2 cellular contexts compared by ENCODE assay signal in the genomic region with DNA sequence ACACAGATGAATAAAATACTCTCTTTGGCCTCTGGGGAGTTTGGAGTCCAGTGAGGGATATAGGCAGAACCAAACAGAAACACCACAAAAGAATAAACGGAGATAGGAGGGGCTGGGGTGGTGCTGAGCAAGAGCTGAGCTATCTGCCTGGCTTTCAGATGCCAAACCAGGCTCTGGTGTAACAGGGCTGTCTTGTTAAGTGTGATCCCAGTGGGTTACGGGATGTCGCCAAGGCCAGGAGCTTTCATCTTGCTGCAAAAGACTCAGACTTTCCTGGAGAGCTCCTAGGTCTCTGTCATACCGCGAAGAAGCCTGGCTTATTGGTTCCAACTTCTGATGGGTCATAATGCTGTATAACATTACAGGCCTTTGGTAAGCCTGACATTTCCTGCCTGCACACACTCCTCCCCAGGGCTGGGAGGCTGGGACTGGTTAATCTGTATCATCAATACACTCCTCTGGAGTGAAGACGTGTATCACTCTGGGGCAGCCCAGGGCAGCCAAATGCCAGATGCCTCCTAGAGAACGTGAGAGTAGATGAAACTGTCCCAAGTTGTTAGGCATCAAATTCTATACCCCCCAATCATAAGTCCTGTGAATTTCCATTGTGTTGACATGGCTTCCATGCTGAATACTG.
TF ChIP-seq lines count a peak whose summit lies in the region.

No MANE protein-coding gene starts in this region.

TF ChIP-seq in HepG2, 621 proteins besides CTCF, POLR2A, EP300 and RAD21 (continues in another document):
- TF ChIP-seq, protein P1, sequence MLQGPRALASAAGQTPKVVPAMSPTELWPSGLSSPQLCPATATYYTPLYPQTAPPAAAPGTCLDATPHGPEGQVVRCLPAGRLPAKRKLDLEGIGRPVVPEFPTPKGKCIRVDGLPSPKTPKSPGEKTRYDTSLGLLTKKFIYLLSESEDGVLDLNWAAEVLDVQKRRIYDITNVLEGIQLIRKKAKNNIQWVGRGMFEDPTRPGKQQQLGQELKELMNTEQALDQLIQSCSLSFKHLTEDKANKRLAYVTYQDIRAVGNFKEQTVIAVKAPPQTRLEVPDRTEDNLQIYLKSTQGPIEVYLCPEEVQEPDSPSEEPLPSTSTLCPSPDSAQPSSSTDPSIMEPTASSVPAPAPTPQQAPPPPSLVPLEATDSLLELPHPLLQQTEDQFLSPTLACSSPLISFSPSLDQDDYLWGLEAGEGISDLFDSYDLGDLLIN (CRISPR knock-in tag; IDR thresholded peaks at IDR 0.05; ENCODE audit: borderline replicate concordance) = no peak
- no peak for TF ChIP-seq PAX8 (CRISPR knock-in tag; IDR thresholded peaks at IDR 0.05; ENCODE audit: borderline replicate concordance)
- TF ChIP-seq, protein P2, sequence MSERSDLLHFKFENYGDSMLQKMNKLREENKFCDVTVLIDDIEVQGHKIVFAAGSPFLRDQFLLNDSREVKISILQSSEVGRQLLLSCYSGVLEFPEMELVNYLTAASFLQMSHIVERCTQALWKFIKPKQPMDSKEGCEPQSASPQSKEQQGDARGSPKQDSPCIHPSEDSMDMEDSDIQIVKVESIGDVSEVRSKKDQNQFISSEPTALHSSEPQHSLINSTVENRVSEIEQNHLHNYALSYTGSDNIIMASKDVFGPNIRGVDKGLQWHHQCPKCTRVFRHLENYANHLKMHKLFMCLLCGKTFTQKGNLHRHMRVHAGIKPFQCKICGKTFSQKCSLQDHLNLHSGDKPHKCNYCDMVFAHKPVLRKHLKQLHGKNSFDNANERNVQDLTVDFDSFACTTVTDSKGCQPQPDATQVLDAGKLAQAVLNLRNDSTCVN (CRISPR knock-in tag; IDR thresholded peaks at IDR 0.05; ENCODE audit: borderline replicate concordance) = no peak
- TF ChIP-seq MTF1 (CRISPR knock-in tag; IDR thresholded peaks at IDR 0.05) = no peak
- TF ChIP-seq, protein P3, sequence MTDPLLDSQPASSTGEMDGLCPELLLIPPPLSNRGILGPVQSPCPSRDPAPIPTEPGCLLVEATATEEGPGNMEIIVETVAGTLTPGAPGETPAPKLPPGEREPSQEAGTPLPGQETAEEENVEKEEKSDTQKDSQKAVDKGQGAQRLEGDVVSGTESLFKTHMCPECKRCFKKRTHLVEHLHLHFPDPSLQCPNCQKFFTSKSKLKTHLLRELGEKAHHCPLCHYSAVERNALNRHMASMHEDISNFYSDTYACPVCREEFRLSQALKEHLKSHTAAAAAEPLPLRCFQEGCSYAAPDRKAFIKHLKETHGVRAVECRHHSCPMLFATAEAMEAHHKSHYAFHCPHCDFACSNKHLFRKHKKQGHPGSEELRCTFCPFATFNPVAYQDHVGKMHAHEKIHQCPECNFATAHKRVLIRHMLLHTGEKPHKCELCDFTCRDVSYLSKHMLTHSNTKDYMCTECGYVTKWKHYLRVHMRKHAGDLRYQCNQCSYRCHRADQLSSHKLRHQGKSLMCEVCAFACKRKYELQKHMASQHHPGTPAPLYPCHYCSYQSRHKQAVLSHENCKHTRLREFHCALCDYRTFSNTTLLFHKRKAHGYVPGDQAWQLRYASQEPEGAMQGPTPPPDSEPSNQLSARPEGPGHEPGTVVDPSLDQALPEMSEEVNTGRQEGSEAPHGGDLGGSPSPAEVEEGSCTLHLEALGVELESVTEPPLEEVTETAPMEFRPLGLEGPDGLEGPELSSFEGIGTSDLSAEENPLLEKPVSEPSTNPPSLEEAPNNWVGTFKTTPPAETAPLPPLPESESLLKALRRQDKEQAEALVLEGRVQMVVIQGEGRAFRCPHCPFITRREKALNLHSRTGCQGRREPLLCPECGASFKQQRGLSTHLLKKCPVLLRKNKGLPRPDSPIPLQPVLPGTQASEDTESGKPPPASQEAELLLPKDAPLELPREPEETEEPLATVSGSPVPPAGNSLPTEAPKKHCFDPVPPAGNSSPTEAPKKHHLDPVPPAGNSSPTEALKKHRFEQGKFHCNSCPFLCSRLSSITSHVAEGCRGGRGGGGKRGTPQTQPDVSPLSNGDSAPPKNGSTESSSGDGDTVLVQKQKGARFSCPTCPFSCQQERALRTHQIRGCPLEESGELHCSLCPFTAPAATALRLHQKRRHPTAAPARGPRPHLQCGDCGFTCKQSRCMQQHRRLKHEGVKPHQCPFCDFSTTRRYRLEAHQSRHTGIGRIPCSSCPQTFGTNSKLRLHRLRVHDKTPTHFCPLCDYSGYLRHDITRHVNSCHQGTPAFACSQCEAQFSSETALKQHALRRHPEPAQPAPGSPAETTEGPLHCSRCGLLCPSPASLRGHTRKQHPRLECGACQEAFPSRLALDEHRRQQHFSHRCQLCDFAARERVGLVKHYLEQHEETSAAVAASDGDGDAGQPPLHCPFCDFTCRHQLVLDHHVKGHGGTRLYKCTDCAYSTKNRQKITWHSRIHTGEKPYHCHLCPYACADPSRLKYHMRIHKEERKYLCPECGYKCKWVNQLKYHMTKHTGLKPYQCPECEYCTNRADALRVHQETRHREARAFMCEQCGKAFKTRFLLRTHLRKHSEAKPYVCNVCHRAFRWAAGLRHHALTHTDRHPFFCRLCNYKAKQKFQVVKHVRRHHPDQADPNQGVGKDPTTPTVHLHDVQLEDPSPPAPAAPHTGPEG (CRISPR knock-in tag; IDR thresholded peaks at IDR 0.05) = no peak
- TF ChIP-seq YY1 (IDR thresholded peaks at IDR 0.05; ENCODE audit: insufficient read depth, insufficient replicate concordance, low read depth, low read length) = no peak
- no peak for TF ChIP-seq GFI1 (CRISPR knock-in tag; IDR thresholded peaks at IDR 0.05; ENCODE audit: borderline replicate concordance)
- TF ChIP-seq, protein P4, sequence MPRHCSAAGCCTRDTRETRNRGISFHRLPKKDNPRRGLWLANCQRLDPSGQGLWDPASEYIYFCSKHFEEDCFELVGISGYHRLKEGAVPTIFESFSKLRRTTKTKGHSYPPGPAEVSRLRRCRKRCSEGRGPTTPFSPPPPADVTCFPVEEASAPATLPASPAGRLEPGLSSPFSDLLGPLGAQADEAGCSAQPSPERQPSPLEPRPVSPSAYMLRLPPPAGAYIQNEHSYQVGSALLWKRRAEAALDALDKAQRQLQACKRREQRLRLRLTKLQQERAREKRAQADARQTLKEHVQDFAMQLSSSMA (CRISPR knock-in tag; IDR thresholded peaks at IDR 0.05) = no peak
- no peak for TF ChIP-seq MAFF (IDR thresholded peaks at IDR 0.05; ENCODE audit: low read depth, low read length)
- no peak for TF ChIP-seq ZNF225 (CRISPR knock-in tag; IDR thresholded peaks at IDR 0.05)
- TF ChIP-seq RARA (CRISPR knock-in tag; IDR thresholded peaks at IDR 0.05) = no peak
- TF ChIP-seq, protein P5, sequence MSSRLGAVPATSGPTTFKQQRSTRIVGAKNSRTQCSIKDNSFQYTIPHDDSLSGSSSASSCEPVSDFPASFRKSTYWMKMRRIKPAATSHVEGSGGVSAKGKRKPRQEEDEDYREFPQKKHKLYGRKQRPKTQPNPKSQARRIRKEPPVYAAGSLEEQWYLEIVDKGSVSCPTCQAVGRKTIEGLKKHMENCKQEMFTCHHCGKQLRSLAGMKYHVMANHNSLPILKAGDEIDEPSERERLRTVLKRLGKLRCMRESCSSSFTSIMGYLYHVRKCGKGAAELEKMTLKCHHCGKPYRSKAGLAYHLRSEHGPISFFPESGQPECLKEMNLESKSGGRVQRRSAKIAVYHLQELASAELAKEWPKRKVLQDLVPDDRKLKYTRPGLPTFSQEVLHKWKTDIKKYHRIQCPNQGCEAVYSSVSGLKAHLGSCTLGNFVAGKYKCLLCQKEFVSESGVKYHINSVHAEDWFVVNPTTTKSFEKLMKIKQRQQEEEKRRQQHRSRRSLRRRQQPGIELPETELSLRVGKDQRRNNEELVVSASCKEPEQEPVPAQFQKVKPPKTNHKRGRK (CRISPR knock-in tag; IDR thresholded peaks at IDR 0.05) = no peak
- TF ChIP-seq ZNF878 (CRISPR knock-in tag; IDR thresholded peaks at IDR 0.05) = no peak
- TF ChIP-seq ZNF747 (CRISPR knock-in tag; IDR thresholded peaks at IDR 0.05; ENCODE audit: borderline replicate concordance) = no peak

TF ChIP-seq in GM12891, 5 proteins besides CTCF, POLR2A, EP300 and RAD21:
- no peak for TF ChIP-seq SPI1 (IDR thresholded peaks at IDR 0.05; ENCODE audit: low read depth, low read length)
- no peak for TF ChIP-seq POU2F2 (IDR thresholded peaks at IDR 0.05; ENCODE audit: low read depth, low read length)
- TF ChIP-seq TAF1 (IDR thresholded peaks at IDR 0.05; ENCODE audit: low read depth, low read length) = no peak
- TF ChIP-seq POLR2AphosphoS5 (IDR thresholded peaks at IDR 0.05; ENCODE audit: low read depth, low read length) = no peak
